20 cellular contexts compared by ENCODE assay signal in the genomic region with DNA sequence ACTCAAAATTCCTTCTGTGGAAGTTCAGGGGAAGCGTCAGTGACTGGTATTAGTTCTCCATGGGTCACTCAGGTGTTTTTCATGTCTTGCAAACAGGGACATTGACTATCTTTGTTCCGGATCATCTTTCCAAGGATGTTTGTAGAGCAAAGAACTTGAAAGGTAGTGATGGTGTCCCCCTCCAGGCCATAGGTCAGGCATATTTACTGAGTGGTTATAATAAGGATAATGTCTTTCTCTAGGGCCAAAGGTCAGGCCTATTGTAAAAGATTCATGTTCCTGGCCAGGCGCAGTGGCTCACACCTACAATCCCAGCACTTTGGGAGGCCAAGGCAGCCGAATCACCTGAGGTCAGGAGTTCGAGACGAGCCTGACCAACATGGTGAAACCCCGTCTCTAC.
DNase-seq lines count a peak whose midpoint lies in the region; ATAC-seq, FAIRE-seq and TF ChIP-seq lines count a peak whose summit lies in the region.
"Had no signal": no experiment of that assay in that cellular context is flagged by ENCODE, and none has a peak within 500 bp of the region (broad histone marks: within the 10 kb centered on the region; RNA-seq: fewer than 3 reads in every experiment).

No MANE protein-coding gene starts in this region.

- H3K4me3 ChIP-seq in HepG2 (replicated peaks in 1 of 3; ENCODE audit: insufficient read depth in 1 of 3, low read depth in 2 of 3, low read length in 3 of 3) (no peak overlapping the region), right lobe of liver (no peak overlapping the region), mucosa of descending colon (no peak overlapping the region)
- H3K4me3 ChIP-seq: A549; BLaER1 treated with 17β-estradiol and CSF1 and Interleukin-3, amounts not matched to agents 10 nM and 100 nM had no signal

- no peaks in the 10 kb centered on the region for H3K36me3 ChIP-seq in HepG2 (replicated peaks in 1 of 2; ENCODE audit: control insufficient read depth in 1 of 2, insufficient read depth in 2 of 2, low read length in 2 of 2)
- no peaks in the 10 kb centered on the region for H3K36me3 ChIP-seq in right lobe of liver
- no peaks in the 10 kb centered on the region for H3K36me3 ChIP-seq in mucosa of descending colon (ENCODE audit: low read depth)
- H3K36me3 ChIP-seq: BLaER1 treated with 17β-estradiol and CSF1 and Interleukin-3, amounts not matched to agents 10 nM and 100 nM had no signal

- no TSS peak for BruUV-seq in HepG2 (replicated peaks; lab: Mats Ljungman, UMichigan)

- no peak overlapping the region for H3K4me2 ChIP-seq in HepG2 (ENCODE audit: low read depth, low read length)
- H3K4me2 ChIP-seq: A549; BLaER1 treated with 17β-estradiol and CSF1 and Interleukin-3, amounts not matched to agents 10 nM and 100 nM had no signal

- TF ChIP-seq EP300 in HepG2 (IDR thresholded peaks at IDR 0.05; ENCODE audit: low read depth in 2 of 2, low read length in 2 of 2) (no peak), HepG2 (CRISPR knock-in tag; IDR thresholded peaks at IDR 0.05; ENCODE audit: borderline replicate concordance) (no peak)

- POLR2A ChIA-PET in HepG2 (lab: Yijun Ruan, JAX) = no interaction called here

- H3K27me3 ChIP-seq in HepG2 (ENCODE audit: control insufficient read depth in 1 of 2, insufficient read depth in 2 of 2, low read length in 2 of 2) (no peaks in the 10 kb centered on the region; a peak in 1 of 5 replicates), right lobe of liver (no peaks in the 10 kb centered on the region)
- H3K27me3 ChIP-seq: BLaER1 treated with 17β-estradiol and CSF1 and Interleukin-3, amounts not matched to agents 10 nM and 100 nM had no signal

- TF ChIP-seq CTCF in HepG2 (CRISPR knock-in tag; IDR thresholded peaks at IDR 0.05) = no peak
- no peak for TF ChIP-seq CTCF in right lobe of liver (IDR thresholded peaks at IDR 0.05)
- TF ChIP-seq CTCF in mucosa of descending colon (IDR thresholded peaks at IDR 0.05) = no peak

- ATAC-seq in HepG2 (no peak), right lobe of liver (no peak), mucosa of descending colon (peak; percentile 50), HG03045 (IDR thresholded peaks at IDR 0.05; ENCODE audit: unreplicated experiment) (no peak)
- ATAC-seq: A549; CD8-positive, alpha-beta T cell had no signal

- intact Hi-C loops in HepG2 (cut with micrococcal nuclease; ENCODE audit: unreplicated experiment) (no loop called here), right lobe of liver (cut with DNase I) (no loop called here), mucosa of descending colon (cut with DNase I, micrococcal nuclease) (no loop called here)

- DNase-seq in HepG2 (ENCODE audit: low spot score) (peak; percentile 1), right lobe of liver (no peak), mucosa of descending colon (peak in 1 of 3 donors; percentile 35), NCI-H82 (lab: John Stamatoyannopoulos, UW) (no peak)
- DNase-seq: AML-193; Calu3; CD4-positive, alpha-beta T cell; CD8-positive, alpha-beta T cell; DMS79 treated with DMSO at 0.1 percent for 48 hours; GF-D8 had no signal

- H3K27ac ChIP-seq in HepG2 (ENCODE audit: extremely low read length, insufficient read depth, low read length) (no peak overlapping the region), right lobe of liver (no peak overlapping the region)
- H3K27ac ChIP-seq: 22Rv1; A549; BLaER1 treated with 17β-estradiol and CSF1 and Interleukin-3, amounts not matched to agents 10 nM and 100 nM; C4-2B had no signal

- no peak overlapping the region for H3K9ac ChIP-seq in HepG2 (ENCODE audit: insufficient read depth, low read depth, low read length)
- H3K9ac ChIP-seq: BLaER1 treated with 17β-estradiol and CSF1 and Interleukin-3, amounts not matched to agents 10 nM and 100 nM had no signal

- H3K79me2 ChIP-seq in HepG2 (ENCODE audit: insufficient read depth, low read length) = no peaks in the 10 kb centered on the region

- in situ Hi-C loops in HepG2 (cut with HindIII; ENCODE audit: extremely low pct_ligation_motif_present, low pct_unique_long_range_greater_than_20kb) = no loop called here

- peaks cover 6% of the 10 kb centered on the region for H3K4me1 ChIP-seq in HepG2 (ENCODE audit: insufficient read depth, low read length)
- H3K4me1 ChIP-seq in right lobe of liver = peaks cover 0 to 13% (median 0%) of the 10 kb centered on the region in 4 donors
- peaks cover 14% of the 10 kb centered on the region for H3K4me1 ChIP-seq in mucosa of descending colon (ENCODE audit: low read depth)

- 2% methylated on average over 7 of the region's 7 CpGs for WGBS in HepG2 (ENCODE audit: low lambda C conversion rate)
- 85% methylated on average over 7 of the region's 7 CpGs for WGBS in right lobe of liver (ENCODE audit: insufficient coverage, low coverage, low lambda C conversion rate, missing lambda C conversion rate)

- H3K9me3 ChIP-seq in HepG2 (ENCODE audit: low read length) (0 out of 2 replicates have a peak, but pooled peaks cover 4% of the 10 kb centered on the region), right lobe of liver (no peaks in the 10 kb centered on the region), mucosa of descending colon (no peaks in the 10 kb centered on the region)
- H3K9me3 ChIP-seq: Caco-2 had no signal

- CTCF ChIA-PET in HepG2 (lab: Yijun Ruan, JAX; ENCODE audit: low intra/inter-chr PET ratio, low total read pairs) = no interaction called here

- TF ChIP-seq POLR2A in HepG2 (IDR thresholded peaks at IDR 0.05; ENCODE audit: insufficient read depth in 1 of 2, low read depth in 2 of 2, low read length in 2 of 2) (no peak), right lobe of liver (IDR thresholded peaks at IDR 0.05) (no peak)

- no peaks in the 10 kb centered on the region for H4K20me1 ChIP-seq in HepG2 (ENCODE audit: insufficient read depth, low read length)
- H4K20me1 ChIP-seq: BLaER1 treated with 17β-estradiol and CSF1 and Interleukin-3, amounts not matched to agents 10 nM and 100 nM had no signal

- no peak for TF ChIP-seq RAD21 in HepG2 (CRISPR knock-in tag; IDR thresholded peaks at IDR 0.05)

- H2AFZ ChIP-seq in HepG2 (ENCODE audit: low read length) = no peak overlapping the region

- FAIRE-seq in HepG2 (lab: Jason Lieb, UNC) = no peak
- FAIRE-seq: A549, D721Med, G401.6, GM12891, GM19239 had no signal

TF ChIP-seq in HepG2, 621 proteins besides CTCF, POLR2A, EP300 and RAD21 (continues in another document):
- TF ChIP-seq NR2F1 (CRISPR knock-in tag; IDR thresholded peaks at IDR 0.05) (peak in 1 of 2 experiments; percentile 37; a peak in 1 of 4 replicates), ZNF546 (CRISPR knock-in tag; conservative IDR thresholded peaks at IDR 0.05) (no peak), PAF1 (CRISPR knock-in tag; IDR thresholded peaks at IDR 0.05) (no peak), TCF7 (IDR thresholded peaks at IDR 0.05; ENCODE audit: low read depth) (0 out of 2 replicates have a peak, but pooled peaks have one; percentile 25), RARA (CRISPR knock-in tag; IDR thresholded peaks at IDR 0.05) (0 out of 2 replicates have a peak, but pooled peaks have one; percentile 17), SALL1 (CRISPR knock-in tag; IDR thresholded peaks at IDR 0.05) (peak; percentile 27; the same call in 1 of the 2 replicates), ZMYM2 (CRISPR knock-in tag; IDR thresholded peaks at IDR 0.05) (no peak), PPARG (CRISPR knock-in tag; conservative IDR thresholded peaks at IDR 0.05) (peak; percentile 58; the same call in 1 of the 2 replicates), ATF1 (CRISPR knock-in tag; IDR thresholded peaks at IDR 0.05) (no peak), NR2F2 (IDR thresholded peaks at IDR 0.05; ENCODE audit: borderline replicate concordance, low read depth) (peak; percentile 79), ZNF891 (CRISPR knock-in tag; IDR thresholded peaks at IDR 0.05) (no peak), ZMYM4 (CRISPR knock-in tag; IDR thresholded peaks at IDR 0.05) (no peak), HHEX (CRISPR knock-in tag; IDR thresholded peaks at IDR 0.05) (peak; percentile 81), NR2F6 (IDR thresholded peaks at IDR 0.05) (peak; percentile 80), NR2F6 (CRISPR knock-in tag; IDR thresholded peaks at IDR 0.05) (peak; percentile 49; the same call in 1 of the 2 replicates)
- TF ChIP-seq, protein P1, sequence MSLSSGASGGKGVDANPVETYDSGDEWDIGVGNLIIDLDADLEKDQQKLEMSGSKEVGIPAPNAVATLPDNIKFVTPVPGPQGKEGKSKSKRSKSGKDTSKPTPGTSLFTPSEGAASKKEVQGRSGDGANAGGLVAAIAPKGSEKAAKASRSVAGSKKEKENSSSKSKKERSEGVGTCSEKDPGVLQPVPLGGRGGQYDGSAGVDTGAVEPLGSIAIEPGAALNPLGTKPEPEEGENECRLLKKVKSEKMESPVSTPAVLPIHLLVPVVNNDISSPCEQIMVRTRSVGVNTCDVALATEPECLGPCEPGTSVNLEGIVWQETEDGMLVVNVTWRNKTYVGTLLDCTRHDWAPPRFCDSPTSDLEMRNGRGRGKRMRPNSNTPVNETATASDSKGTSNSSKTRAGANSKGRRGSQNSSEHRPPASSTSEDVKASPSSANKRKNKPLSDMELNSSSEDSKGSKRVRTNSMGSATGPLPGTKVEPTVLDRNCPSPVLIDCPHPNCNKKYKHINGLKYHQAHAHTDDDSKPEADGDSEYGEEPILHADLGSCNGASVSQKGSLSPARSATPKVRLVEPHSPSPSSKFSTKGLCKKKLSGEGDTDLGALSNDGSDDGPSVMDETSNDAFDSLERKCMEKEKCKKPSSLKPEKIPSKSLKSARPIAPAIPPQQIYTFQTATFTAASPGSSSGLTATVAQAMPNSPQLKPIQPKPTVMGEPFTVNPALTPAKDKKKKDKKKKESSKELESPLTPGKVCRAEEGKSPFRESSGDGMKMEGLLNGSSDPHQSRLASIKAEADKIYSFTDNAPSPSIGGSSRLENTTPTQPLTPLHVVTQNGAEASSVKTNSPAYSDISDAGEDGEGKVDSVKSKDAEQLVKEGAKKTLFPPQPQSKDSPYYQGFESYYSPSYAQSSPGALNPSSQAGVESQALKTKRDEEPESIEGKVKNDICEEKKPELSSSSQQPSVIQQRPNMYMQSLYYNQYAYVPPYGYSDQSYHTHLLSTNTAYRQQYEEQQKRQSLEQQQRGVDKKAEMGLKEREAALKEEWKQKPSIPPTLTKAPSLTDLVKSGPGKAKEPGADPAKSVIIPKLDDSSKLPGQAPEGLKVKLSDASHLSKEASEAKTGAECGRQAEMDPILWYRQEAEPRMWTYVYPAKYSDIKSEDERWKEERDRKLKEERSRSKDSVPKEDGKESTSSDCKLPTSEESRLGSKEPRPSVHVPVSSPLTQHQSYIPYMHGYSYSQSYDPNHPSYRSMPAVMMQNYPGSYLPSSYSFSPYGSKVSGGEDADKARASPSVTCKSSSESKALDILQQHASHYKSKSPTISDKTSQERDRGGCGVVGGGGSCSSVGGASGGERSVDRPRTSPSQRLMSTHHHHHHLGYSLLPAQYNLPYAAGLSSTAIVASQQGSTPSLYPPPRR (CRISPR knock-in tag; IDR thresholded peaks at IDR 0.05; ENCODE audit: borderline replicate concordance) = peak; percentile 17; the same call in 1 of the 2 replicates
- TF ChIP-seq, protein P2, sequence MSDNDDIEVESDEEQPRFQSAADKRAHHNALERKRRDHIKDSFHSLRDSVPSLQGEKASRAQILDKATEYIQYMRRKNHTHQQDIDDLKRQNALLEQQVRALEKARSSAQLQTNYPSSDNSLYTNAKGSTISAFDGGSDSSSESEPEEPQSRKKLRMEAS (IDR thresholded peaks at IDR 0.05) = no peak
